In the genomic region with DNA sequence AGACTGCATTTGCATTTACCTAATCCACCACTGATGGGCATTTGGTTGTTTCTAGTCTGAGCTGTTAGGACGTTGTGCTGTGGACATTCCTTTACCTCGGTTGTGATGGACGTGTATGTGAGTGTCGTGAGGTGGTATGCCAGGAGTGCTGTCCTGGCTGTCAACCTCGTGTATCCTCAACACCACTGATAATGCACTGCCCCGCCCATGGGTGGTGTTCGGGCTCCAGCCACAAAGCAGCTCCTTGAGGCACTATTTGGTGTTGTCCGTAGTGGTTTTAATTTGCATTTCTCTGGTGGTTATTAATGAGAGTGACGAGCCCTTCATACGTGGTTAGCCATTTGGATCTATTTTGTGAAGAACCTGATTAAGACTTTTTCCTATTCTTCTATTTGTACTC, we compare ENCODE assay signal across 12 cellular contexts.
A peak's percentile ranks its signal among the peaks of the same experiment; 100 is the strongest.
DNase-seq lines count a peak whose midpoint lies in the region; ATAC-seq lines count a peak whose summit lies in the region.
"Had no signal": no experiment of that assay in that cellular context is flagged by ENCODE, and none has a peak within 500 bp of the region (broad histone marks: within the 10 kb centered on the region; RNA-seq: fewer than 3 reads in every experiment).

No MANE protein-coding gene starts in this region.

- peak; percentile 77 for ATAC-seq in HG02852 (IDR thresholded peaks at IDR 0.05; ENCODE audit: unreplicated experiment)

- peak overlapping the region; percentile 96 for H3K27ac Mint-ChIP-seq in activated naive CD4-positive, alpha-beta T cell treated with anti-CD3 and anti-CD28 coated beads, Interleukin-2, amount 50 U/mL, for 24 hours
- peak overlapping the region; percentile 47 for H3K27ac Mint-ChIP-seq in stimulated activated naive CD8-positive, alpha-beta T cell treated with anti-CD3 and anti-CD28 coated beads, Interleukin-15, Interleukin-2, amounts not matched to agents 100 ng/mL and 50 ng/mL, for 24 hours

- no peak overlapping the region for H3K4me3 Mint-ChIP-seq in activated naive CD4-positive, alpha-beta T cell treated with anti-CD3 and anti-CD28 coated beads, Interleukin-2, amount 50 U/mL, for 24 hours
- no peak overlapping the region for H3K4me3 Mint-ChIP-seq in stimulated activated naive CD8-positive, alpha-beta T cell treated with anti-CD3 and anti-CD28 coated beads, Interleukin-15, Interleukin-2, amounts not matched to agents 100 ng/mL and 50 ng/mL, for 24 hours

- no peaks in the 10 kb centered on the region for H3K27me3 Mint-ChIP-seq in activated naive CD4-positive, alpha-beta T cell treated with anti-CD3 and anti-CD28 coated beads, Interleukin-2, amount 50 U/mL, for 24 hours
- no peaks in the 10 kb centered on the region for H3K27me3 Mint-ChIP-seq in stimulated activated naive CD8-positive, alpha-beta T cell treated with anti-CD3 and anti-CD28 coated beads, Interleukin-15, Interleukin-2, amounts not matched to agents 100 ng/mL and 50 ng/mL, for 24 hours

- DNase-seq in activated naive CD4-positive, alpha-beta T cell treated with Interleukin-2 at 50 U/mL for 16 hours: no peak
- DNase-seq in OCI-M1 (lab: John Stamatoyannopoulos, UW) (peak; percentile 48), NCI-H2196 treated with DMSO at 0.1 percent for 48 hours (lab: John Stamatoyannopoulos, UW; ENCODE audit: unreplicated experiment) (no peak), NCI-H146 treated with DMSO at 0.1 percent for 48 hours (lab: John Stamatoyannopoulos, UW; ENCODE audit: unreplicated experiment) (no peak)
- DNase-seq in stimulated activated CD4-positive, alpha-beta T cell treated with anti-CD3 and anti-CD28 coated beads, Interleukin-12 subunit alpha, Interleukin-12 subunit beta, amount 100 ng/mL, for 4 hours: no peak
- DNase-seq: activated naive CD4-positive, alpha-beta T cell treated with anti-CD3 and anti-CD28 coated beads, Interleukin-2, amount 50 U/mL, for 16 hours; midbrain; stimulated activated CD4-positive, alpha-beta T cell treated with anti-CD3 and anti-CD28 coated beads, Interleukin-1b, Interleukin-23, amount 100 ng/mL, for 48 hours; T-helper 1 cell had no signal

- no peaks in the 10 kb centered on the region for H3K9me3 Mint-ChIP-seq in activated naive CD4-positive, alpha-beta T cell treated with anti-CD3 and anti-CD28 coated beads, Interleukin-2, amount 50 U/mL, for 24 hours
- H3K9me3 Mint-ChIP-seq in stimulated activated naive CD8-positive, alpha-beta T cell treated with anti-CD3 and anti-CD28 coated beads, Interleukin-15, Interleukin-2, amounts not matched to agents 100 ng/mL and 50 ng/mL, for 24 hours: no peaks in the 10 kb centered on the region

- H3K36me3 Mint-ChIP-seq in activated naive CD4-positive, alpha-beta T cell treated with anti-CD3 and anti-CD28 coated beads, Interleukin-2, amount 50 U/mL, for 24 hours: peaks cover 2% of the 10 kb centered on the region
- H3K36me3 Mint-ChIP-seq in stimulated activated naive CD8-positive, alpha-beta T cell treated with anti-CD3 and anti-CD28 coated beads, Interleukin-15, Interleukin-2, amounts not matched to agents 100 ng/mL and 50 ng/mL, for 24 hours (ENCODE audit: low read depth): peaks cover 19% of the 10 kb centered on the region

- peaks cover 98% of the 10 kb centered on the region for H3K4me1 Mint-ChIP-seq in activated naive CD4-positive, alpha-beta T cell treated with anti-CD3 and anti-CD28 coated beads, Interleukin-2, amount 50 U/mL, for 24 hours
- peaks cover 91% of the 10 kb centered on the region for H3K4me1 Mint-ChIP-seq in stimulated activated naive CD8-positive, alpha-beta T cell treated with anti-CD3 and anti-CD28 coated beads, Interleukin-15, Interleukin-2, amounts not matched to agents 100 ng/mL and 50 ng/mL, for 24 hours (ENCODE audit: low read depth)
